In genomic region chr1:15885701-15886612, GRCh38 we compare ENCODE assay signal across 1 cellular context.
TF ChIP-seq lines count a peak whose summit lies in the region.

No MANE protein-coding gene starts in this region.

TF ChIP-seq in H1, 55 proteins besides CTCF, POLR2A, EP300 and RAD21 (continued from another document):
- TF ChIP-seq TAF1 (IDR thresholded peaks at IDR 0.05; ENCODE audit: low read depth, low read length): peak; percentile 89
- peak; percentile 32; the same call in 1 of the 2 replicates for TF ChIP-seq POLR2AphosphoS5 (IDR thresholded peaks at IDR 0.05; ENCODE audit: low read depth, low read length)
- 0 out of 2 replicates have a peak, but pooled peaks have one; percentile 25 for TF ChIP-seq JUN (IDR thresholded peaks at IDR 0.05; ENCODE audit: low read depth, low read length)
- TF ChIP-seq SP4 (IDR thresholded peaks at IDR 0.05; ENCODE audit: low read length): peak; percentile 71; the same call in 1 of the 2 replicates
- TF ChIP-seq RNF2 (IDR thresholded peaks at IDR 0.05; ENCODE audit: borderline replicate concordance, low read depth, low read length, missing control alignments, poor library complexity, severe bottlenecking): no peak
- TF ChIP-seq, protein P1, sequence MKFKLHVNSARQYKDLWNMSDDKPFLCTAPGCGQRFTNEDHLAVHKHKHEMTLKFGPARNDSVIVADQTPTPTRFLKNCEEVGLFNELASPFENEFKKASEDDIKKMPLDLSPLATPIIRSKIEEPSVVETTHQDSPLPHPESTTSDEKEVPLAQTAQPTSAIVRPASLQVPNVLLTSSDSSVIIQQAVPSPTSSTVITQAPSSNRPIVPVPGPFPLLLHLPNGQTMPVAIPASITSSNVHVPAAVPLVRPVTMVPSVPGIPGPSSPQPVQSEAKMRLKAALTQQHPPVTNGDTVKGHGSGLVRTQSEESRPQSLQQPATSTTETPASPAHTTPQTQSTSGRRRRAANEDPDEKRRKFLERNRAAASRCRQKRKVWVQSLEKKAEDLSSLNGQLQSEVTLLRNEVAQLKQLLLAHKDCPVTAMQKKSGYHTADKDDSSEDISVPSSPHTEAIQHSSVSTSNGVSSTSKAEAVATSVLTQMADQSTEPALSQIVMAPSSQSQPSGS (IDR thresholded peaks at IDR 0.05; ENCODE audit: low read length): 0 out of 2 replicates have a peak, but pooled peaks have one; percentile 70
- TF ChIP-seq MAFK (IDR thresholded peaks at IDR 0.05; ENCODE audit: low read depth, low read length): no peak
- no peak for TF ChIP-seq ZNF274 (IDR thresholded peaks at IDR 0.05; ENCODE audit: borderline replicate concordance, extremely low read depth, low read length)
- TF ChIP-seq TBP (IDR thresholded peaks at IDR 0.05; ENCODE audit: low read depth, low read length): peak; percentile 62; the same call in 1 of the 2 replicates
- TF ChIP-seq JUND (IDR thresholded peaks at IDR 0.05; ENCODE audit: low read length): no peak
- peak; percentile 62 for TF ChIP-seq ASH2L (IDR thresholded peaks at IDR 0.05; ENCODE audit: low read length)
